29 cellular contexts compared by ENCODE assay signal in the genomic region with DNA sequence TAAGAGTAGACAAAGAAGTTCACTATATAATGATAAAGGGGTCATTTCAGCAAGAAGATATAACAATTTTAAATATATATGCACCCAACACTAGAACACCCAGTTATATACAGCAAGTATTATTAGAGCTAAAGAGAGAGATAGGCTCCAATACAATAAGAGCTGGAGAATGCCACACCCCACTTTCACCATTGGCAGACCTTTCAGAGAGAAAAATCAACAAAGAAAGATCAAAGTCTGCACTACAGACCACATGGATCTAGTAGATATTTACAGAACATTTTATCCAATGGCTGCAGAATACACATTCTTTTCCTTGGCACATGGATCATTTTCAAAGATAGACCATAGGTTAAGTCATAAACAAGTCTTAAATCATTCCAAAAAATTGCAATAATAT.
"Had no signal": no experiment of that assay in that cellular context is flagged by ENCODE, and none has a peak within 500 bp of the region (broad histone marks: within the 10 kb centered on the region; RNA-seq: fewer than 3 reads in every experiment).

No MANE protein-coding gene starts in this region.

- DNase-seq: activated CD4-positive, alpha-beta T cell treated with anti-CD3 and anti-CD28 coated beads, Interleukin-2, amount 10 ng/mL, durations not matched to agents 24 days and 14 days; activated CD4-positive, alpha-beta T cell treated with anti-CD3 and anti-CD28 coated beads, Interleukin-2, amount 50 U/mL, for 4 hours; activated CD8-positive, alpha-beta T cell treated with anti-CD3 and anti-CD28 coated beads, Interleukin-2, amount 10 ng/mL, durations not matched to agents 7 days and 5 days; activated gamma-delta T cell treated with Interleukin-2 at 50 U/mL for 16 hours; activated naive CD4-positive, alpha-beta T cell treated with anti-CD3 and anti-CD28 coated beads for 36 hours; activated T-cell treated with anti-CD3 and anti-CD28 coated beads, Interleukin-2, amount 50 U/mL, for 4 hours; adrenal gland; Kasumi-1; MG63; NCI-H1048; NCI-H1436 treated with DMSO at 0.1 percent for 48 hours; NCI-H1694 treated with DMSO at 0.1 percent for 48 hours; NCI-H2029; NCI-H2107; NCI-H2171; NCI-H510A; NCI-H526; NCI-H748 treated with DMSO at 0.1 percent for 48 hours; NK-92 treated with Interleukin-12 subunit alpha and Interleukin-12 subunit beta, amount 100 ng/mL, for 24 hours; PC-3; Peyer's patch; RPMI8226; SHP77 treated with DMSO at 0.1 percent for 48 hours; SK-N-SH had no signal

- ATAC-seq: activated CD8-positive, alpha-beta T cell treated with anti-CD3 and anti-CD28 coated beads, Interleukin-2, amount 10 ng/mL, durations not matched to agents 7 days and 5 days; activated naive CD4-positive, alpha-beta T cell treated with anti-CD3 and anti-CD28 coated beads, Interleukin-2, amount 50 U/mL, for 72 hours; activated T-cell treated with anti-CD3 and anti-CD28 coated beads, Interleukin-2, amount 50 U/mL, for 4 hours; body of pancreas; PC-3 had no signal

- H3K9me2 ChIP-seq: SK-N-SH had no signal

- H3K4me2 ChIP-seq: SK-N-SH had no signal

- H3K4me1 ChIP-seq: adrenal gland, body of pancreas, breast epithelium, Peyer's patch, SJSA1 had no signal

- H3K36me3 ChIP-seq: adrenal gland, breast epithelium, MG63, Peyer's patch, SJSA1 had no signal

- FAIRE-seq: TTC549 had no signal

- H3K9me3 ChIP-seq: adrenal gland, body of pancreas, MG63, Peyer's patch, SJSA1, SK-N-SH had no signal

- H3K4me3 ChIP-seq: adrenal gland, body of pancreas, breast epithelium, MG63, Peyer's patch, SJSA1 had no signal

- H3K27ac ChIP-seq: adrenal gland, body of pancreas, breast epithelium, Peyer's patch, SJSA1 had no signal

- H3K9ac ChIP-seq: SK-N-SH had no signal

- H3K27me3 ChIP-seq: body of pancreas, MG63, Peyer's patch, SJSA1 had no signal
